ENCODE assay signal across 20 cellular contexts in genomic region chr15:41849204-41849603, GRCh38. TPM values are rescaled to one million over a fixed set of nuclear protein-coding genes. Genes with fewer than 3 reads are reported as not detected.
DNase-seq lines count a peak whose midpoint lies in the region; ATAC-seq and TF ChIP-seq lines count a peak whose summit lies in the region.
"Had no signal": no experiment of that assay in that cellular context is flagged by ENCODE, and none has a peak within 500 bp of the region (broad histone marks: within the 10 kb centered on the region; RNA-seq: fewer than 3 reads in every experiment).

No MANE protein-coding gene starts in this region.

- H3K14ac ChIP-seq in neuronal stem cell (ENCODE audit: low read length) = no peak overlapping the region

- no peak overlapping the region for H3K4me3 ChIP-seq in neuronal stem cell (ENCODE audit: low read length in 2 of 2)
- H3K4me3 ChIP-seq: A549; BLaER1 treated with 17β-estradiol and CSF1 and Interleukin-3, amounts not matched to agents 10 nM and 100 nM; HAP-1; SJCRH30 had no signal

- H3K4me2 ChIP-seq in neuronal stem cell (ENCODE audit: insufficient read depth, low read length, poor library complexity, severe bottlenecking) = no peak overlapping the region
- H3K4me2 ChIP-seq: A549 had no signal

- H3K36me3 ChIP-seq in neuronal stem cell (replicated peaks in 1 of 2; ENCODE audit: control insufficient read depth in 2 of 2, insufficient read depth in 2 of 2, low read length in 2 of 2) = peaks cover 23 to 46% of the 10 kb centered on the region in 2 donors
- H3K36me3 ChIP-seq: HAP-1 had no signal

- no peaks in the 10 kb centered on the region for H3K79me1 ChIP-seq in neuronal stem cell (ENCODE audit: low read depth, low read length)

- H3K23ac ChIP-seq in neuronal stem cell (ENCODE audit: low read depth, low read length, poor library complexity) = peak overlapping the region; percentile 2

- H3K36me3 Mint-ChIP-seq in CD4-positive, alpha-beta T cell (ENCODE audit: low read depth) = peaks cover 35% of the 10 kb centered on the region
- peaks cover 28% of the 10 kb centered on the region for H3K36me3 Mint-ChIP-seq in activated T-helper 17 cell treated with anti-CD3 and anti-CD28 coated beads, Interleukin-2, amount 50 U/mL, for 72 hours (ENCODE audit: low read depth)

- no peak overlapping the region for H4K8ac ChIP-seq in neuronal stem cell (ENCODE audit: low read depth, low read length)

- H3K27me3 ChIP-seq in CD4-positive, alpha-beta T cell (ENCODE audit: control insufficient read depth, insufficient read depth, low read length) = no peaks in the 10 kb centered on the region
- H3K27me3 ChIP-seq in neuronal stem cell (ENCODE audit: control insufficient read depth in 3 of 3, insufficient read depth in 3 of 3, low read depth in 1 of 3, low read length in 3 of 3) = no peaks in the 10 kb centered on the region
- H3K27me3 ChIP-seq: SJCRH30 had no signal

- peak overlapping the region; percentile 74 for H3K27ac Mint-ChIP-seq in CD4-positive, alpha-beta T cell
- H3K27ac Mint-ChIP-seq in activated T-helper 17 cell treated with anti-CD3 and anti-CD28 coated beads, Interleukin-2, amount 50 U/mL, for 72 hours = peak overlapping the region; percentile 93
- H3K27ac Mint-ChIP-seq: IgD-negative memory B cell had no signal

- H4K91ac ChIP-seq in neuronal stem cell (ENCODE audit: low read depth, low read length, poor library complexity) = no peak overlapping the region

- no peak for TF ChIP-seq CTCF in CD4-positive, alpha-beta T cell (IDR thresholded peaks at IDR 0.05)
- TF ChIP-seq CTCF in GM10248 (IDR thresholded peaks at IDR 0.05; ENCODE audit: control extremely low read depth, extremely low read depth, low read depth, missing control alignments) = no peak

- no peak overlapping the region for H3K27ac ChIP-seq in CD4-positive, alpha-beta T cell (ENCODE audit: low read depth, low read length)
- peak overlapping the region; percentile 28 for H3K27ac ChIP-seq in epithelial cell of prostate
- no peak overlapping the region for H3K27ac ChIP-seq in neuronal stem cell (replicated peaks; ENCODE audit: low read length)
- H3K27ac ChIP-seq: A549; BLaER1 treated with 17β-estradiol and CSF1 and Interleukin-3, amounts not matched to agents 10 nM and 100 nM; SJCRH30 had no signal

- H2BK120ac ChIP-seq in neuronal stem cell (ENCODE audit: low read depth, low read length) = no peak overlapping the region

- no peak for ATAC-seq in CD4-positive, alpha-beta T cell (ENCODE audit: poor library complexity)
- ATAC-seq in activated T-helper 17 cell treated with anti-CD3 and anti-CD28 coated beads, Interleukin-2, amount 50 U/mL, for 72 hours (replicated peaks) = no peak
- ATAC-seq in HG03139 (IDR thresholded peaks at IDR 0.05; ENCODE audit: unreplicated experiment) (no peak), left ventricle myocardium superior (no peak)
- ATAC-seq: A549 had no signal

- no peak overlapping the region for H3K4ac ChIP-seq in neuronal stem cell (ENCODE audit: low read length)

- no peak for DNase-seq in CD4-positive, alpha-beta T cell
- no peak for DNase-seq in epithelial cell of prostate (ENCODE audit: low read depth, low spot score)
- no peak for DNase-seq in neuronal stem cell (ENCODE audit: low spot score)
- no peak for DNase-seq in GM10248 (ENCODE audit: extremely low spot score)
- DNase-seq in NCI-H2081 (lab: John Stamatoyannopoulos, UW) = no peak
- no peak for DNase-seq in left ventricle myocardium superior
- DNase-seq: COR-L47, EL, NCI-H1417, NCI-H1930, NCI-H2171 treated with DMSO at 0.1 percent for 48 hours, NCI-H446 treated with DMSO at 0.1 percent for 48 hours, NCI-H748 treated with DMSO at 0.1 percent for 48 hours, SJCRH30 had no signal

- no peak overlapping the region for H2BK12ac ChIP-seq in neuronal stem cell (ENCODE audit: low read length)

- no peak overlapping the region for H3K18ac ChIP-seq in neuronal stem cell (ENCODE audit: low read length)

- no peak overlapping the region for H3K9ac ChIP-seq in neuronal stem cell (ENCODE audit: low read depth, low read length, poor library complexity)

- H2BK5ac ChIP-seq in neuronal stem cell (ENCODE audit: low read length) = no peak overlapping the region

- H2AK5ac ChIP-seq in neuronal stem cell (ENCODE audit: low read depth, low read length) = peak overlapping the region; percentile 13

- intact Hi-C loops in CD4-positive, alpha-beta T cell (cut with DNase I, micrococcal nuclease) = no loop called here
- intact Hi-C loops in left ventricle myocardium superior (cut with micrococcal nuclease) = no loop called here

- CTCF ChIA-PET in CD4-positive, alpha-beta T cell (lab: Charles Lee) = no interaction called here
- CTCF ChIA-PET in GM10248 (lab: Yijun Ruan, JAX) = no interaction called here

- peak overlapping the region; percentile 39 for H2BK15ac ChIP-seq in neuronal stem cell (ENCODE audit: low read length)

- H3K9me3 Mint-ChIP-seq in CD4-positive, alpha-beta T cell = no peaks in the 10 kb centered on the region
- no peaks in the 10 kb centered on the region for H3K9me3 Mint-ChIP-seq in activated T-helper 17 cell treated with anti-CD3 and anti-CD28 coated beads, Interleukin-2, amount 50 U/mL, for 72 hours
- H3K9me3 Mint-ChIP-seq: IgD-negative memory B cell had no signal

- WGBS in neuronal stem cell (ENCODE audit: extremely low coverage in 2 of 2, insufficient read length in 2 of 2, insufficient replicate concordance in 1 of 2), 2 donors = no CpG with 5 or more reads among the region's 6 CpGs

- no peaks in the 10 kb centered on the region for H3K4me1 Mint-ChIP-seq in CD4-positive, alpha-beta T cell (ENCODE audit: low read depth)
- H3K4me1 Mint-ChIP-seq in activated T-helper 17 cell treated with anti-CD3 and anti-CD28 coated beads, Interleukin-2, amount 50 U/mL, for 72 hours = peaks cover 6% of the 10 kb centered on the region

- H3K4me1 ChIP-seq in neuronal stem cell (ENCODE audit: control insufficient read depth in 2 of 2, insufficient read depth in 1 of 2, low read depth in 1 of 2, low read length in 2 of 2) = peaks cover 0 to 3% of the 10 kb centered on the region in 2 donors
- H3K4me1 ChIP-seq: A549, HAP-1, SJCRH30 had no signal

- H3K4me3 Mint-ChIP-seq in CD4-positive, alpha-beta T cell = no peak overlapping the region
- no peak overlapping the region for H3K4me3 Mint-ChIP-seq in activated T-helper 17 cell treated with anti-CD3 and anti-CD28 coated beads, Interleukin-2, amount 50 U/mL, for 72 hours
- H3K4me3 Mint-ChIP-seq: IgD-negative memory B cell had no signal

- POLR2A ChIA-PET in CD4-positive, alpha-beta T cell (lab: Charles Lee) = no interaction called here
- POLR2A ChIA-PET in GM10248 (lab: Yijun Ruan, JAX) = no interaction called here

- H3K9me3 ChIP-seq in CD4-positive, alpha-beta T cell (ENCODE audit: control insufficient read depth, low read length) = no peaks in the 10 kb centered on the region
- no peaks in the 10 kb centered on the region for H3K9me3 ChIP-seq in neuronal stem cell (replicated peaks in 1 of 2; ENCODE audit: control insufficient read depth in 2 of 2, insufficient read depth in 1 of 2, low read depth in 1 of 2, low read length in 2 of 2)
- H3K9me3 ChIP-seq: A549; BLaER1 treated with 17β-estradiol and CSF1 and Interleukin-3, amounts not matched to agents 10 nM and 100 nM; HAP-1; SJCRH30 had no signal

- no peak overlapping the region for H2AFZ ChIP-seq in neuronal stem cell (ENCODE audit: low read length)

- H3K27me3 Mint-ChIP-seq in CD4-positive, alpha-beta T cell = no peaks in the 10 kb centered on the region
- H3K27me3 Mint-ChIP-seq in activated T-helper 17 cell treated with anti-CD3 and anti-CD28 coated beads, Interleukin-2, amount 50 U/mL, for 72 hours = no peaks in the 10 kb centered on the region

RNA-seq across cellular contexts. Expression of gene PLA2G4B, which starts 10.6 kb away (rescaled TPM):
- 10 to 100 TPM; 33.7 to 34.6 TPM for total RNA-seq in CD4-positive, alpha-beta T cell
- 1 to 10 TPM; 2.7 to 8.3 TPM for total RNA-seq in activated T-helper 17 cell treated with anti-CD3 and anti-CD28 coated beads, Interleukin-2, amount 50 U/mL, for 72 hours
- polyA plus RNA-seq in neuronal stem cell (2013, experiment 1 of 2) = 16.5 TPM
- polyA plus RNA-seq in neuronal stem cell (2013, experiment 2 of 2) = 15.9 TPM
- 5.7 TPM for total RNA-seq in left ventricle myocardium superior

RNA-seq across cellular contexts. Expression of gene JMJD7, which starts 21.3 kb away (rescaled TPM):
- 10 to 100 TPM; 35.6 to 38.4 TPM for total RNA-seq in CD4-positive, alpha-beta T cell
- total RNA-seq in activated T-helper 17 cell treated with anti-CD3 and anti-CD28 coated beads, Interleukin-2, amount 50 U/mL, for 72 hours = 10 to 100 TPM; 12.0 to 16.6 TPM
- polyA plus RNA-seq in neuronal stem cell (2013, experiment 1 of 2) = 14.4 TPM
- polyA plus RNA-seq in neuronal stem cell (2013, experiment 2 of 2) = 14.3 TPM
- total RNA-seq in left ventricle myocardium superior = 16.7 TPM

RNA-seq across cellular contexts. Expression of gene SPTBN5, which starts 44.6 kb away (rescaled TPM):
- total RNA-seq in CD4-positive, alpha-beta T cell = 1 to 10 TPM; 2.2 to 2.3 TPM
- total RNA-seq in activated T-helper 17 cell treated with anti-CD3 and anti-CD28 coated beads, Interleukin-2, amount 50 U/mL, for 72 hours = 1 to 10 TPM; 2.4 to 4.9 TPM
- polyA plus RNA-seq in neuronal stem cell (2013, experiment 1 of 2) = 0.08 TPM
- polyA plus RNA-seq in neuronal stem cell (2013, experiment 2 of 2) = 0.14 TPM
- 3.6 TPM for total RNA-seq in left ventricle myocardium superior
- polyA plus RNA-seq: IgD-negative memory B cell had no signal
